Comparison of ENCODE assay signal across 15 cellular contexts in the genomic region with DNA sequence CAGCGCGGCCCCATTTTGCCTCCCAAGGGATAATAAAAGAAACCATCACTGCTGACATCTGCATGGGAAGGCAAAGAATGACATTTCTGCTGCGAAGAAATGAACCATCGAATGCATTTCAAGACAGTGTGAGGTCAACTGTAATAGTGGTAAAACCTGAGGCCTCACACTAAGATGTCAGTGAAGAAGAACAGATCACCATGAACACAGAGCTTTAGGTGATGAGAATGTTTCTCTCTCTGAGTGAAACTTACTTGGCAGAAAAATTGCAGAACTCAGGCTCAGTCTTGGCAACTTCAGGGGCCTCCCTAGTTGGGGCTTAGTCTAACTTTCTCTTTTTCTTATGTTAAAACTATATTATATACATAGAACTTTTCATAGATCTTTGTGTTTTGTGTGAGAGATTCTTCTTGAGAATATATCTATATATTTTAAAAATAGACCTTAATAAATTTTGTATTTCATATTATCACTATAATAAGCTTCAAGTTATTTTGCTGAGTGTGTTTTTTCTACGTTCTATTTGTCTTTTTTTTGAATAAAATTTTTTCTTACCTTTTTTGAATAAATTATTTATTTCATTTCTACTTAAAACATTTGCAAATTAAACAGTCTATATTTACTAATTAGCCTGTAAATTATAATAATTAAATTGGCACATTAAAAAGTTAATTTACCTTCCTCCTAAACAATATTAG.
DNase-seq lines count a peak whose midpoint lies in the region; ATAC-seq, FAIRE-seq and TF ChIP-seq lines count a peak whose summit lies in the region.
"Had no signal": no experiment of that assay in that cellular context is flagged by ENCODE, and none has a peak within 500 bp of the region (broad histone marks: within the 10 kb centered on the region; RNA-seq: fewer than 3 reads in every experiment).

No MANE protein-coding gene starts in this region.

- no peaks in the 10 kb centered on the region for H3K36me3 ChIP-seq in SK-N-SH (replicated peaks in 1 of 2; ENCODE audit: control insufficient read depth in 1 of 2, insufficient read depth in 2 of 2, low read length in 1 of 2)
- no peaks in the 10 kb centered on the region for H3K36me3 ChIP-seq in aorta (ENCODE audit: control insufficient read depth in 1 of 2, insufficient read depth in 2 of 2, low read length in 1 of 2)

- no peak overlapping the region for H3K4me3 Mint-ChIP-seq in activated B cell treated with CpG ODN at 0.5 μM for 24 hours
- no peak overlapping the region for H3K4me3 Mint-ChIP-seq in stimulated activated memory B cell treated with anti-CD40 and anti-IgM and Interleukin-4, amounts not matched to agents 10 μg/mL and 1 μg/mL and 100 μg/mL, for 72 hours
- no peak overlapping the region for H3K4me3 Mint-ChIP-seq in activated CD8-positive, alpha-beta memory T cell treated with anti-CD3 and anti-CD28 coated beads, Interleukin-2, amount 10 ng/mL, durations not matched to agents 7 days and 5 days

- FAIRE-seq in islet of Langerhans (lab: Jason Lieb, UNC): peak; percentile 24

- H3K27me3 ChIP-seq in SK-N-SH (ENCODE audit: insufficient read depth): no peaks in the 10 kb centered on the region
- no peaks in the 10 kb centered on the region for H3K27me3 ChIP-seq in aorta (ENCODE audit: control insufficient read depth in 1 of 2, insufficient read depth in 2 of 2, low read length in 1 of 2)

- no peaks in the 10 kb centered on the region for H3K9me3 ChIP-seq in SK-N-SH
- H3K9me3 ChIP-seq in aorta (ENCODE audit: control insufficient read depth, low read length): no peaks in the 10 kb centered on the region

- TF ChIP-seq RAD21 in SK-N-SH (IDR thresholded peaks at IDR 0.05; ENCODE audit: low read length): no peak

- DNase-seq in SK-N-SH: no peak
- DNase-seq in activated B cell treated with CpG ODN at 0.5 μM for 24 hours: no peak
- DNase-seq in aorta: no peak
- DNase-seq in activated CD8-positive, alpha-beta memory T cell treated with anti-CD3 and anti-CD28 coated beads, Interleukin-2, amount 10 ng/mL, durations not matched to agents 7 days and 5 days: no peak
- DNase-seq in effector CD8-positive, alpha-beta T cell (lab: John Stamatoyannopoulos, UW): no peak
- DNase-seq: DMS53, GDM1, H7, NCI-H1436 treated with DMSO at 0.1 percent for 48 hours, NCI-H2227 treated with DMSO at 0.1 percent for 48 hours, NCI-H526 had no signal

- peaks cover 36% of the 10 kb centered on the region for H3K4me1 Mint-ChIP-seq in activated B cell treated with CpG ODN at 0.5 μM for 24 hours
- H3K4me1 Mint-ChIP-seq in stimulated activated memory B cell treated with anti-CD40 and anti-IgM and Interleukin-4, amounts not matched to agents 10 μg/mL and 1 μg/mL and 100 μg/mL, for 72 hours: peaks cover 24% of the 10 kb centered on the region
- H3K4me1 Mint-ChIP-seq in activated CD8-positive, alpha-beta memory T cell treated with anti-CD3 and anti-CD28 coated beads, Interleukin-2, amount 10 ng/mL, durations not matched to agents 7 days and 5 days: peaks cover 59% of the 10 kb centered on the region

- peak; percentile 18; the same call in 1 of the 3 replicates for ATAC-seq in SK-N-SH treated with all-trans-retinoic acid at 6 μM for 48 hours
- ATAC-seq in activated B cell treated with CpG ODN at 0.5 μM for 24 hours (ENCODE audit: low read depth): peak; percentile 21
- ATAC-seq in stimulated activated memory B cell treated with anti-CD40 and anti-IgM and Interleukin-4, amounts not matched to agents 10 μg/mL and 1 μg/mL and 100 μg/mL, for 72 hours: peak; percentile 39
- no peak for ATAC-seq in aorta (ENCODE audit: low FRiP score)
- ATAC-seq in activated CD8-positive, alpha-beta memory T cell treated with anti-CD3 and anti-CD28 coated beads, Interleukin-2, amount 10 ng/mL, durations not matched to agents 7 days and 5 days: no peak

- H4K20me1 ChIP-seq in SK-N-SH (ENCODE audit: insufficient read depth): no peaks in the 10 kb centered on the region

- no peaks in the 10 kb centered on the region for H3K9me2 ChIP-seq in SK-N-SH

- no peaks in the 10 kb centered on the region for H3K9me3 Mint-ChIP-seq in activated B cell treated with CpG ODN at 0.5 μM for 24 hours
- peaks cover 3% of the 10 kb centered on the region for H3K9me3 Mint-ChIP-seq in stimulated activated memory B cell treated with anti-CD40 and anti-IgM and Interleukin-4, amounts not matched to agents 10 μg/mL and 1 μg/mL and 100 μg/mL, for 72 hours
- peaks cover 2% of the 10 kb centered on the region for H3K9me3 Mint-ChIP-seq in activated CD8-positive, alpha-beta memory T cell treated with anti-CD3 and anti-CD28 coated beads, Interleukin-2, amount 10 ng/mL, durations not matched to agents 7 days and 5 days (ENCODE audit: low read depth)

- TF ChIP-seq CTCF in SK-N-SH (IDR thresholded peaks at IDR 0.05): no peak
- no peak for TF ChIP-seq CTCF in activated B cell treated with CpG ODN at 0.5 μM for 24 hours (IDR thresholded peaks at IDR 0.05)

- CTCF ChIA-PET in SK-N-SH (lab: Yijun Ruan, JAX): interaction anchor here (1.6 kb wide), 1 partner anchor 48 kb away, joined by 4 read pairs; no protein-coding TSS in a partner anchor
- CTCF ChIA-PET in activated B cell treated with CpG ODN at 0.5 μM for 24 hours (lab: Charles Lee): no interaction called here
- CTCF ChIA-PET in activated CD8-positive, alpha-beta memory T cell treated with anti-CD3 and anti-CD28 coated beads, Interleukin-2, amount 10 ng/mL, durations not matched to agents 7 days and 5 days (lab: Charles Lee): interaction anchor here (0.6 to 1.3 kb wide), 2 partner anchors 194 to 427 kb away, joined by 3 read pairs; no protein-coding TSS in a partner anchor

- H3K4me3 ChIP-seq in SK-N-SH (ENCODE audit: low read depth in 2 of 2, low read length in 1 of 2) (no peak overlapping the region), aorta (ENCODE audit: low read length in 2 of 2) (no peak overlapping the region)

- POLR2A ChIA-PET in SK-N-SH (lab: Yijun Ruan, JAX): no interaction called here
- POLR2A ChIA-PET in activated B cell treated with CpG ODN at 0.5 μM for 24 hours (lab: Charles Lee): no interaction called here

- no peaks in the 10 kb centered on the region for H3K79me2 ChIP-seq in SK-N-SH (ENCODE audit: insufficient read depth)

- H3K36me3 Mint-ChIP-seq in activated B cell treated with CpG ODN at 0.5 μM for 24 hours (ENCODE audit: low read depth): no peaks in the 10 kb centered on the region
- H3K36me3 Mint-ChIP-seq in stimulated activated memory B cell treated with anti-CD40 and anti-IgM and Interleukin-4, amounts not matched to agents 10 μg/mL and 1 μg/mL and 100 μg/mL, for 72 hours: no peaks in the 10 kb centered on the region
- H3K36me3 Mint-ChIP-seq in activated CD8-positive, alpha-beta memory T cell treated with anti-CD3 and anti-CD28 coated beads, Interleukin-2, amount 10 ng/mL, durations not matched to agents 7 days and 5 days: peaks cover 38% of the 10 kb centered on the region

- no peak for TF ChIP-seq EP300 in SK-N-SH (IDR thresholded peaks at IDR 0.05; ENCODE audit: borderline replicate concordance in 1 of 2, low read depth in 1 of 2, low read length in 1 of 2)

- no peak overlapping the region for H3K27ac Mint-ChIP-seq in activated B cell treated with CpG ODN at 0.5 μM for 24 hours
- no peak overlapping the region for H3K27ac Mint-ChIP-seq in stimulated activated memory B cell treated with anti-CD40 and anti-IgM and Interleukin-4, amounts not matched to agents 10 μg/mL and 1 μg/mL and 100 μg/mL, for 72 hours
- H3K27ac Mint-ChIP-seq in activated CD8-positive, alpha-beta memory T cell treated with anti-CD3 and anti-CD28 coated beads, Interleukin-2, amount 10 ng/mL, durations not matched to agents 7 days and 5 days: no peak overlapping the region

- H3K9ac ChIP-seq in SK-N-SH: no peak overlapping the region

- H3F3A ChIP-seq in SK-N-SH (replicated peaks; ENCODE audit: insufficient read depth): no peaks in the 10 kb centered on the region

- intact Hi-C loops in activated B cell treated with CpG ODN at 0.5 μM for 24 hours (cut with micrococcal nuclease) (no loop called here), aorta (cut with DNase I) (no loop called here)

- no peak overlapping the region for H3K27ac ChIP-seq in SK-N-SH (ENCODE audit: low read depth in 2 of 2, low read length in 1 of 2)
- no peak overlapping the region for H3K27ac ChIP-seq in aorta (ENCODE audit: low read depth in 1 of 2, low read length in 2 of 2)
- H3K27ac ChIP-seq: 22Rv1 had no signal

- WGBS in SK-N-SH (ENCODE audit: low lambda C conversion rate): 84% methylated on average over 5 of the region's 5 CpGs
- 97% methylated on average over 5 of the region's 5 CpGs for WGBS in aorta, 2 donors

- H2AFZ ChIP-seq in SK-N-SH (ENCODE audit: low read depth): no peak overlapping the region; the same call in 1 of the 2 replicates

- no peaks in the 10 kb centered on the region for H3K27me3 Mint-ChIP-seq in activated B cell treated with CpG ODN at 0.5 μM for 24 hours
- H3K27me3 Mint-ChIP-seq in stimulated activated memory B cell treated with anti-CD40 and anti-IgM and Interleukin-4, amounts not matched to agents 10 μg/mL and 1 μg/mL and 100 μg/mL, for 72 hours: no peaks in the 10 kb centered on the region
- H3K27me3 Mint-ChIP-seq in activated CD8-positive, alpha-beta memory T cell treated with anti-CD3 and anti-CD28 coated beads, Interleukin-2, amount 10 ng/mL, durations not matched to agents 7 days and 5 days: peaks cover 26% of the 10 kb centered on the region

- H3K4me1 ChIP-seq in SK-N-SH (ENCODE audit: control insufficient read depth in 1 of 2, insufficient read depth in 2 of 2, low read depth in 1 of 2, low read length in 1 of 2) (peaks cover 3 to 18% of the 10 kb centered on the region in 2 experiments), aorta (ENCODE audit: control insufficient read depth in 1 of 2, insufficient read depth in 2 of 2, low read length in 2 of 2) (no peaks in the 10 kb centered on the region)

- no peak overlapping the region for H3K4me2 ChIP-seq in SK-N-SH

TF ChIP-seq in SK-N-SH treated with all-trans-retinoic acid at 6 μM for 48 hours, 23 proteins besides CTCF, POLR2A, EP300 and RAD21 (continues in another document):
- TF ChIP-seq CSDC2 (CRISPR knock-in tag; IDR thresholded peaks at IDR 0.05): no peak
- TF ChIP-seq BACH2 (CRISPR knock-in tag; IDR thresholded peaks at IDR 0.05; ENCODE audit: borderline replicate concordance): no peak

TF ChIP-seq in SK-N-SH, 30 proteins besides CTCF, POLR2A, EP300 and RAD21 (continues in another document):
- TF ChIP-seq, protein P1, sequence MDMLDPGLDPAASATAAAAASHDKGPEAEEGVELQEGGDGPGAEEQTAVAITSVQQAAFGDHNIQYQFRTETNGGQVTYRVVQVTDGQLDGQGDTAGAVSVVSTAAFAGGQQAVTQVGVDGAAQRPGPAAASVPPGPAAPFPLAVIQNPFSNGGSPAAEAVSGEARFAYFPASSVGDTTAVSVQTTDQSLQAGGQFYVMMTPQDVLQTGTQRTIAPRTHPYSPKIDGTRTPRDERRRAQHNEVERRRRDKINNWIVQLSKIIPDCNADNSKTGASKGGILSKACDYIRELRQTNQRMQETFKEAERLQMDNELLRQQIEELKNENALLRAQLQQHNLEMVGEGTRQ (IDR thresholded peaks at IDR 0.05; ENCODE audit: borderline replicate concordance, low read depth, low read length): no peak

Comparison
In these comparisons a context has a peak if more than half of its experiments do, and no peak if none do; other contexts are left out.
1. ATAC-seq: peak in SK-N-SH treated with all-trans-retinoic acid at 6 μM for 48 hours (single experiment), activated B cell treated with CpG ODN at 0.5 μM for 24 hours (single experiment) and stimulated activated memory B cell treated with anti-CD40 and anti-IgM and Interleukin-4, amounts not matched to agents 10 μg/mL and 1 μg/mL and 100 μg/mL, for 72 hours (single experiment); none in aorta (single experiment) and activated CD8-positive, alpha-beta memory T cell treated with anti-CD3 and anti-CD28 coated beads, Interleukin-2, amount 10 ng/mL, durations not matched to agents 7 days and 5 days (single experiment).